26 cellular contexts compared by ENCODE assay signal in genomic region chr15:59887211-59887610, GRCh38.
"Had no signal": no experiment of that assay in that cellular context is flagged by ENCODE, and none has a peak within 500 bp of the region (broad histone marks: within the 10 kb centered on the region; RNA-seq: fewer than 3 reads in every experiment).

No MANE protein-coding gene starts in this region.

- H3K36me3 ChIP-seq: gastroesophageal sphincter, heart left ventricle, prostate gland, right atrium auricular region, sigmoid colon, tibial artery, upper lobe of left lung had no signal

- H3K36me3 Mint-ChIP-seq: memory B cell; naive B cell; natural killer cell treated with Interleukin-12 subunit alpha and Interleukin-12 subunit beta and Interleukin-15 and Interleukin-18, amount 100 ng/mL, for 72 hours; stimulated activated effector memory CD8-positive, alpha-beta T cell treated with anti-CD3 and anti-CD28 coated beads, Interleukin-12 subunit alpha, Interleukin-12 subunit beta, amount 100 ng/mL, for 72 hours had no signal

- H3K27ac Mint-ChIP-seq: memory B cell; naive B cell; natural killer cell treated with Interleukin-12 subunit alpha and Interleukin-12 subunit beta and Interleukin-15 and Interleukin-18, amount 100 ng/mL, for 72 hours; stimulated activated effector memory CD8-positive, alpha-beta T cell treated with anti-CD3 and anti-CD28 coated beads, Interleukin-12 subunit alpha, Interleukin-12 subunit beta, amount 100 ng/mL, for 72 hours had no signal

- DNase-seq: dorsolateral prefrontal cortex; effector CD4-positive, alpha-beta T cell; foreskin keratinocyte; heart left ventricle; kidney; mucosa of descending colon; naive B cell; sigmoid colon; stimulated activated CD4-positive, alpha-beta T cell treated with anti-CD3 and anti-CD28 coated beads, Interleukin-2, amount 100 ng/mL, for 24 hours; stimulated activated CD4-positive, alpha-beta T cell treated with anti-CD3 and anti-CD28 coated beads, Interleukin-4, amount 100 ng/mL, for 24 hours; stimulated activated naive CD4-positive, alpha-beta T cell treated with Interleukin-2 at 50 U/mL for 16 hours; testis; tibial artery; upper lobe of left lung had no signal

- ATAC-seq: esophagus mucosa; foreskin keratinocyte; gastroesophageal sphincter; heart left ventricle; left lobe of liver; mucosa of descending colon; natural killer cell treated with Interleukin-12 subunit alpha and Interleukin-12 subunit beta and Interleukin-15 and Interleukin-18, amount 100 ng/mL, for 72 hours; stimulated activated effector memory CD8-positive, alpha-beta T cell treated with anti-CD3 and anti-CD28 coated beads, Interleukin-12 subunit alpha, Interleukin-12 subunit beta, amount 100 ng/mL, for 72 hours had no signal

- FAIRE-seq: colon, kidney had no signal

- H3K4me3 ChIP-seq: gastroesophageal sphincter, heart left ventricle, hepatocyte, lung, mucosa of descending colon, prostate gland, right atrium auricular region, sigmoid colon, testis, tibial artery, upper lobe of left lung had no signal

- H3K4me1 Mint-ChIP-seq: memory B cell; naive B cell; stimulated activated effector memory CD8-positive, alpha-beta T cell treated with anti-CD3 and anti-CD28 coated beads, Interleukin-12 subunit alpha, Interleukin-12 subunit beta, amount 100 ng/mL, for 72 hours had no signal

- H3K9me3 Mint-ChIP-seq: natural killer cell treated with Interleukin-12 subunit alpha and Interleukin-12 subunit beta and Interleukin-15 and Interleukin-18, amount 100 ng/mL, for 72 hours; neural crest cell; stimulated activated effector memory CD8-positive, alpha-beta T cell treated with anti-CD3 and anti-CD28 coated beads, Interleukin-12 subunit alpha, Interleukin-12 subunit beta, amount 100 ng/mL, for 72 hours had no signal

- H3K27me3 ChIP-seq: right atrium auricular region, testis, tibial artery, upper lobe of left lung had no signal

- H3K4me3 Mint-ChIP-seq: memory B cell; natural killer cell treated with Interleukin-12 subunit alpha and Interleukin-12 subunit beta and Interleukin-15 and Interleukin-18, amount 100 ng/mL, for 72 hours; neural crest cell; stimulated activated effector memory CD8-positive, alpha-beta T cell treated with anti-CD3 and anti-CD28 coated beads, Interleukin-12 subunit alpha, Interleukin-12 subunit beta, amount 100 ng/mL, for 72 hours had no signal
